Comparison of ENCODE assay signal across 9 cellular contexts in genomic region chr1:174726167-174726879, GRCh38.
DNase-seq lines count a peak whose midpoint lies in the region; ATAC-seq and TF ChIP-seq lines count a peak whose summit lies in the region.
"Had no signal": no experiment of that assay in that cellular context is flagged by ENCODE, and none has a peak within 500 bp of the region (broad histone marks: within the 10 kb centered on the region; RNA-seq: fewer than 3 reads in every experiment).

No MANE protein-coding gene starts in this region.

- H3F3A ChIP-seq in GM23338 (replicated peaks; ENCODE audit: low read depth), result no peaks in the 10 kb centered on the region

- no peaks in the 10 kb centered on the region for H3K79me2 ChIP-seq in GM23338 (replicated peaks; ENCODE audit: insufficient read depth)

- H3K9me3 ChIP-seq in AG04450 (ENCODE audit: control insufficient read depth, insufficient read depth, low read length) (no peaks in the 10 kb centered on the region), RWPE2 (ENCODE audit: severe bottlenecking) (no peaks in the 10 kb centered on the region)

- H4K20me1 ChIP-seq in GM23338 (replicated peaks; ENCODE audit: insufficient read depth), result no peaks in the 10 kb centered on the region

- POLR2A ChIA-PET in AG04450 (lab: Yijun Ruan, JAX), result interaction anchor here (0.7 kb wide), 1 partner anchor 47 kb away, joined by 3 read pairs; no protein-coding TSS in a partner anchor

- H3K4me1 ChIP-seq in GM23338 (ENCODE audit: insufficient read depth), result no peaks in the 10 kb centered on the region
- no peaks in the 10 kb centered on the region for H3K4me1 ChIP-seq in RWPE2 (ENCODE audit: insufficient read depth, poor library complexity, severe bottlenecking)

- no peaks in the 10 kb centered on the region for H3K9me3 Mint-ChIP-seq in GM23338
- H3K9me3 Mint-ChIP-seq: central memory CD8-positive, alpha-beta T cell had no signal

- no peak overlapping the region for H2AFZ ChIP-seq in GM23338

- peak; percentile 59 for TF ChIP-seq CTCF in AG04450 (IDR thresholded peaks at IDR 0.05; ENCODE audit: low read depth, low read length)
- peak in 1 of 2 experiments; percentile 75; a peak in 3 of 4 replicates for TF ChIP-seq CTCF in GM23338 (conservative IDR thresholded peaks at IDR 0.05; ENCODE audit: low read depth in 2 of 2)
- peak; percentile 76 for TF ChIP-seq CTCF in RWPE2 (IDR thresholded peaks at IDR 0.05; ENCODE audit: poor library complexity, severe bottlenecking)

- H3K4me1 Mint-ChIP-seq in GM23338, result peaks cover 14% of the 10 kb centered on the region

- no peak overlapping the region for H3K27ac Mint-ChIP-seq in GM23338

- DNase-seq in AG04450 (ENCODE audit: low read depth, low spot score) (peak; percentile 13), GM23338 (ENCODE audit: low spot score) (peak; percentile 61), RWPE2 (ENCODE audit: low spot score) (no peak), globus pallidus (ENCODE audit: low spot score) (peak; percentile 39), anterior cingulate cortex (lab: John Stamatoyannopoulos, UW) (no peak)

- H3K27me3 ChIP-seq in AG04450 (ENCODE audit: control insufficient read depth, insufficient read depth, low read length), result no peaks in the 10 kb centered on the region
- H3K27me3 ChIP-seq in GM23338 (ENCODE audit: insufficient read depth), result no peaks in the 10 kb centered on the region
- H3K27me3 ChIP-seq in RWPE2 (ENCODE audit: insufficient read depth, poor library complexity, severe bottlenecking), result no peaks in the 10 kb centered on the region

- no peak overlapping the region for H3K27ac ChIP-seq in AG04450 (ENCODE audit: low read depth, low read length)
- no peak overlapping the region for H3K27ac ChIP-seq in GM23338 (ENCODE audit: low read depth)
- no peak overlapping the region for H3K27ac ChIP-seq in RWPE2 (ENCODE audit: poor library complexity, severe bottlenecking)

- no peak overlapping the region for H3K4me3 Mint-ChIP-seq in GM23338
- H3K4me3 Mint-ChIP-seq: central memory CD8-positive, alpha-beta T cell had no signal

- no peak overlapping the region for H3K4me3 ChIP-seq in AG04450 (ENCODE audit: low read depth, low read length)
- no peak overlapping the region for H3K4me3 ChIP-seq in GM23338
- no peak overlapping the region for H3K4me3 ChIP-seq in RWPE2 (ENCODE audit: severe bottlenecking)

- CTCF ChIA-PET in AG04450 (lab: Charles Lee), result interaction anchor here (0.6 to 6.7 kb wide), 48 partner anchors 9 to 1983 kb away, joined by 3 to 242 read pairs (median 4); no protein-coding TSS in a partner anchor

- no peak overlapping the region for H3K4me2 ChIP-seq in GM23338

- ATAC-seq in GM23338 (no peak), RWPE2 (ENCODE audit: low read depth) (no peak), GM21423 (IDR thresholded peaks at IDR 0.05; ENCODE audit: unreplicated experiment) (no peak), HG03520 (IDR thresholded peaks at IDR 0.05; ENCODE audit: unreplicated experiment) (no peak), GM19397 (IDR thresholded peaks at IDR 0.05; ENCODE audit: unreplicated experiment) (no peak)

- no peaks in the 10 kb centered on the region for H3K36me3 Mint-ChIP-seq in GM23338 (ENCODE audit: low read depth)

- H3K36me3 ChIP-seq in GM23338 (ENCODE audit: insufficient read depth) (no peaks in the 10 kb centered on the region), RWPE2 (ENCODE audit: low read depth) (no peaks in the 10 kb centered on the region)

- no peaks in the 10 kb centered on the region for H3K9me2 ChIP-seq in GM23338 (ENCODE audit: insufficient read depth)

- no peaks in the 10 kb centered on the region for H3K27me3 Mint-ChIP-seq in GM23338 (ENCODE audit: insufficient read depth, low read depth, poor library complexity)
- H3K27me3 Mint-ChIP-seq: central memory CD8-positive, alpha-beta T cell had no signal

TF ChIP-seq in GM23338, 12 proteins besides CTCF, POLR2A, EP300 and RAD21 (continues in another document):
- TF ChIP-seq ZNF331 (CRISPR knock-in tag; IDR thresholded peaks at IDR 0.05; ENCODE audit: low read depth) (no peak), ZNF114 (CRISPR knock-in tag; IDR thresholded peaks at IDR 0.05) (no peak), NANOG (IDR thresholded peaks at IDR 0.05; ENCODE audit: borderline replicate concordance) (no peak), REST (IDR thresholded peaks at IDR 0.05; ENCODE audit: unreplicated experiment) (no peak), CREB1 (CRISPR knock-in tag; IDR thresholded peaks at IDR 0.05; ENCODE audit: low read depth) (no peak), EZH2 (IDR thresholded peaks at IDR 0.05; ENCODE audit: low read depth, unreplicated experiment) (no peak), JUNB (IDR thresholded peaks at IDR 0.05; ENCODE audit: unreplicated experiment) (no peak), EZH2phosphoT487 (IDR thresholded peaks at IDR 0.05; ENCODE audit: unreplicated experiment) (no peak), ETS1 (IDR thresholded peaks at IDR 0.05) (no peak)

Comparison
In these comparisons a context has a peak if more than half of its experiments do, and no peak if none do; other contexts are left out.
1. DNase-seq: peak in AG04450 (single experiment), GM23338 (single experiment) and globus pallidus (single experiment); none in RWPE2 (single experiment) and anterior cingulate cortex (0 of 58).